In the genomic region with DNA sequence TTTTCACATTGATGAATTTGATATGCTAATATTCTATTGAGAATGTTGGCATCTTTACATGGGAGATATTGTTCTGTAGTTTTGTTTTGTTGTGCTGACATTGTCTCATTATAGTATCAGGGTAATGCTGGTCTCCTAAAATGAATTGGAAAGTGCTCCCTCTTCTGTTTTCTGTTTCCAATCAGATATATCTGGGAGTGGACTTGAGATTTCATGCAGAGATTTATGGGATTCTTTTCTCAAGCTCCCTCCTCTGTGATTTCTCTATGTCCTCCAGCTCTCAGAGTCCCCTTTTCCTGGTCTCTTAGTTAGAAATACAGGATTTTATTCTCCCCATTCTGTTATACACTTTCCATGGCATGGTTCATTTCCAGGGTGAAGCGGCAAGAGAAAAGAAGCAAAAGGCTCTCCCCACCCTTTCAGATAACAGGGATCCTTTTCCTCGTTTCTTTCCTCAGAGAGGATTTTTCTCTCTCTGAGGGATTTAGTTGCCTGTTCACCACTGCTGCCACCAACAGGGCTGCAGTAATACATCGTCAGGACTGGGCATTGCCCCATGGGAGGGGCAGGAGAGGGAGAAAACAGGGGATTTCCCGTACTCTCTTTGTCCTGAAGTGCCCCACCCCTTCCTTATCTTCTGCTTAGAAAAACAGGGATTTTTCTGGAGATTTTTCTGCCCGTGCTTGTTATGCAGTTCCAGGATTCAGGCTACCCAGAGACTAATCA, we compare ENCODE assay signal across 8 cellular contexts.
DNase-seq lines count a peak whose midpoint lies in the region; ATAC-seq and TF ChIP-seq lines count a peak whose summit lies in the region.

No MANE protein-coding gene starts in this region.

- no peak overlapping the region for H3K4me3 ChIP-seq in choroid plexus epithelial cell (ENCODE audit: low read depth, low read length)

- H3K27ac ChIP-seq in 22Rv1, result no peak overlapping the region

- no peak for ATAC-seq in GM21515 (IDR thresholded peaks at IDR 0.05; ENCODE audit: unreplicated experiment)

- DNase-seq in HuH-7.5 (ENCODE audit: low spot score) (peak; percentile 28), choroid plexus epithelial cell (ENCODE audit: low read depth) (peak; percentile 43), kidney tubule cell (ENCODE audit: low spot score) (peak; percentile 79), NCI-H2081 (lab: John Stamatoyannopoulos, UW) (no peak)
- DNase-seq in activated naive CD4-positive, alpha-beta T cell treated with anti-CD3 and anti-CD28 coated beads, Interleukin-2, amount 50 U/mL, for 16 hours, result no peak
- DNase-seq in activated T-cell treated with anti-CD3 and anti-CD28 coated beads, Interleukin-2, amount 50 U/mL, for 1 hour, result no peak

- peak; percentile 43 for TF ChIP-seq CTCF in 22Rv1 (IDR thresholded peaks at IDR 0.05)
- TF ChIP-seq CTCF in choroid plexus epithelial cell (conservative IDR thresholded peaks at IDR 0.05; ENCODE audit: low read depth, low read length), result peak; percentile 47

Comparison
In these comparisons a context has a peak if more than half of its experiments do, and no peak if none do; other contexts are left out.
1. DNase-seq: peak in HuH-7.5 (single experiment), choroid plexus epithelial cell (single experiment) and kidney tubule cell (single experiment); none in NCI-H2081 (0 of 2), activated naive CD4-positive, alpha-beta T cell treated with anti-CD3 and anti-CD28 coated beads, Interleukin-2, amount 50 U/mL, for 16 hours (single experiment) and activated T-cell treated with anti-CD3 and anti-CD28 coated beads, Interleukin-2, amount 50 U/mL, for 1 hour (single experiment).